In genomic region chr6:109705258-109705657, GRCh38 we compare ENCODE assay signal across 8 cellular contexts. TPM values are rescaled to one million over a fixed set of nuclear protein-coding genes. Genes with fewer than 3 reads are reported as not detected.
DNase-seq lines count a peak whose midpoint lies in the region; ATAC-seq and TF ChIP-seq lines count a peak whose summit lies in the region.

No MANE protein-coding gene starts in this region.

- H3K4me3 ChIP-seq in BE2C (ENCODE audit: low read depth, low read length) (no peak overlapping the region), cardiac fibroblast (replicated peaks in 1 of 2; ENCODE audit: low read depth in 2 of 2, low read length in 2 of 2) (no peak overlapping the region)

- DNase-seq in BE2C: peak; percentile 84
- DNase-seq in NCI-H226: peak; percentile 58
- peak; percentile 81 for DNase-seq in WTC11 (ENCODE audit: low spot score)
- DNase-seq in cardiac fibroblast (ENCODE audit: low read depth in 2 of 2): peak; percentile 93
- peak; percentile 85 for DNase-seq in islet precursor cell
- DNase-seq in stimulated activated CD4-positive, alpha-beta T cell treated with anti-CD3 and anti-CD28 coated beads, Interleukin-1b, Interleukin-23, amount 100 ng/mL, for 4 hours (ENCODE audit: low read depth in 2 of 2): peak; percentile 56 to 59

- peak overlapping the region; percentile 35; the same call in 1 of the 2 replicates for H3K27ac Mint-ChIP-seq in WTC11

- H3K36me3 Mint-ChIP-seq in WTC11: peaks cover 10% of the 10 kb centered on the region

- H3K4me3 Mint-ChIP-seq in WTC11: no peak overlapping the region

- no peaks in the 10 kb centered on the region for H3K27me3 Mint-ChIP-seq in WTC11 (ENCODE audit: low read depth)

- CTCF ChIA-PET in WTC11 (lab: Charles Lee): interaction anchor here (0.5 to 3.6 kb wide), 16 partner anchors 9 to 333 kb away, joined by 3 to 124 read pairs (median 4); partner anchors contain the start of gene GPR6

- peaks cover 41% of the 10 kb centered on the region for H3K4me1 Mint-ChIP-seq in WTC11

- no peaks in the 10 kb centered on the region for H3K36me3 ChIP-seq in BE2C

- no peaks in the 10 kb centered on the region for H3K9me3 ChIP-seq in BE2C

- no peaks in the 10 kb centered on the region for H3K4me1 ChIP-seq in BE2C

- POLR2A ChIA-PET in WTC11 (lab: Charles Lee): no interaction called here

- peaks cover 17% of the 10 kb centered on the region for H3K9me3 Mint-ChIP-seq in WTC11

- TF ChIP-seq CTCF in BE2C (IDR thresholded peaks at IDR 0.05; ENCODE audit: low read depth, low read length): peak; percentile 100
- peak; percentile 87 for TF ChIP-seq CTCF in WTC11 (IDR thresholded peaks at IDR 0.05)
- TF ChIP-seq CTCF in cardiac fibroblast (IDR thresholded peaks at IDR 0.05; ENCODE audit: low read depth, low read length): peak; percentile 92

- peak; percentile 93 for ATAC-seq in GM19043 (IDR thresholded peaks at IDR 0.05; ENCODE audit: low read depth, unreplicated experiment)
- ATAC-seq in HG03280 (IDR thresholded peaks at IDR 0.05; ENCODE audit: unreplicated experiment): peak; percentile 97
- peak; percentile 91 for ATAC-seq in WTC11

- no peaks in the 10 kb centered on the region for H3K27me3 ChIP-seq in BE2C

TF ChIP-seq in WTC11, 78 proteins besides CTCF, POLR2A, EP300 and RAD21:
- TF ChIP-seq ZNF512 (CRISPR knock-in tag; IDR thresholded peaks at IDR 0.05; ENCODE audit: borderline replicate concordance): no peak
- no peak for TF ChIP-seq NFATC4 (CRISPR knock-in tag; IDR thresholded peaks at IDR 0.05)
- TF ChIP-seq, protein P1, sequence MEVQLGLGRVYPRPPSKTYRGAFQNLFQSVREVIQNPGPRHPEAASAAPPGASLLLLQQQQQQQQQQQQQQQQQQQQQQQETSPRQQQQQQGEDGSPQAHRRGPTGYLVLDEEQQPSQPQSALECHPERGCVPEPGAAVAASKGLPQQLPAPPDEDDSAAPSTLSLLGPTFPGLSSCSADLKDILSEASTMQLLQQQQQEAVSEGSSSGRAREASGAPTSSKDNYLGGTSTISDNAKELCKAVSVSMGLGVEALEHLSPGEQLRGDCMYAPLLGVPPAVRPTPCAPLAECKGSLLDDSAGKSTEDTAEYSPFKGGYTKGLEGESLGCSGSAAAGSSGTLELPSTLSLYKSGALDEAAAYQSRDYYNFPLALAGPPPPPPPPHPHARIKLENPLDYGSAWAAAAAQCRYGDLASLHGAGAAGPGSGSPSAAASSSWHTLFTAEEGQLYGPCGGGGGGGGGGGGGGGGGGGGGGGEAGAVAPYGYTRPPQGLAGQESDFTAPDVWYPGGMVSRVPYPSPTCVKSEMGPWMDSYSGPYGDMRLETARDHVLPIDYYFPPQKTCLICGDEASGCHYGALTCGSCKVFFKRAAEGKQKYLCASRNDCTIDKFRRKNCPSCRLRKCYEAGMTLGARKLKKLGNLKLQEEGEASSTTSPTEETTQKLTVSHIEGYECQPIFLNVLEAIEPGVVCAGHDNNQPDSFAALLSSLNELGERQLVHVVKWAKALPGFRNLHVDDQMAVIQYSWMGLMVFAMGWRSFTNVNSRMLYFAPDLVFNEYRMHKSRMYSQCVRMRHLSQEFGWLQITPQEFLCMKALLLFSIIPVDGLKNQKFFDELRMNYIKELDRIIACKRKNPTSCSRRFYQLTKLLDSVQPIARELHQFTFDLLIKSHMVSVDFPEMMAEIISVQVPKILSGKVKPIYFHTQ (CRISPR knock-in tag; IDR thresholded peaks at IDR 0.05): no peak
- TF ChIP-seq HMGXB4 (CRISPR knock-in tag; IDR thresholded peaks at IDR 0.05): 0 out of 2 replicates have a peak, but pooled peaks have one; percentile 29
- TF ChIP-seq GRHL2 (CRISPR knock-in tag; IDR thresholded peaks at IDR 0.05; ENCODE audit: insufficient replicate concordance, severe bottlenecking): no peak

RNA-seq across cellular contexts. Expression of gene FIG4, which starts 14.2 kb away (rescaled TPM):
- polyA plus RNA-seq in BE2C (2012; ENCODE audit: insufficient read depth, insufficient read length, low read depth): 0.43 TPM
- total RNA-seq in WTC11 (2021): 21.3 to 24.8 TPM (median 24.3 TPM) in 3 replicates

RNA-seq across cellular contexts. Expression of gene AK9, which starts 14.3 kb away (rescaled TPM):
- 0.96 TPM for polyA plus RNA-seq in BE2C (2012; ENCODE audit: insufficient read depth, insufficient read length, low read depth)
- total RNA-seq in WTC11 (2021): 3.7 to 4.6 TPM (median 4.3 TPM) in 3 replicates
